In genomic region chr16:89253548-89254287, GRCh38 we compare ENCODE assay signal across 1 cellular context.
TF ChIP-seq lines count a peak whose summit lies in the region.

No MANE protein-coding gene starts in this region.

TF ChIP-seq in GM12878, 131 proteins besides CTCF, POLR2A, EP300 and RAD21:
- no peak for TF ChIP-seq ZBTB40 (IDR thresholded peaks at IDR 0.05; ENCODE audit: borderline replicate concordance)
- TF ChIP-seq SPI1 (IDR thresholded peaks at IDR 0.05; ENCODE audit: borderline replicate concordance, insufficient read depth, low read depth, low read length) = peak; percentile 52; the same call in 1 of the 2 replicates
